Comparison of ENCODE assay signal across 25 cellular contexts in genomic region chr1:38778521-38778920, GRCh38.
"Had no signal": no experiment of that assay in that cellular context is flagged by ENCODE, and none has a peak within 500 bp of the region (broad histone marks: within the 10 kb centered on the region; RNA-seq: fewer than 3 reads in every experiment).

No MANE protein-coding gene starts in this region.

- ATAC-seq: effector memory CD8-positive, alpha-beta T cell; esophagus mucosa; gastrocnemius medialis; heart right ventricle; left cardiac atrium; left lung; left ventricle myocardium superior; lower lobe of right lung; mucosa of descending colon had no signal

- H3K9me3 ChIP-seq: esophagus squamous epithelium, gastrocnemius medialis, heart right ventricle, left lung, lower lobe of right lung, mucosa of descending colon had no signal

- FAIRE-seq: endometrium, islet of Langerhans, keratinocyte had no signal

- H3K36me3 ChIP-seq: esophagus squamous epithelium, gastrocnemius medialis, heart right ventricle, left lung, lower lobe of right lung had no signal

- H3K4me1 ChIP-seq: gastrocnemius medialis, left lung, lower lobe of right lung had no signal

- DNase-seq: cortex of kidney; effector CD8-positive, alpha-beta T cell; effector memory CD8-positive, alpha-beta T cell; endodermal cell; erythroblast; esophagus squamous epithelium; foreskin fibroblast; foreskin melanocyte; gastrocnemius medialis; glutamatergic neuron; head of caudate nucleus; heart right ventricle; hippocampal formation; left cardiac atrium; left lung; left ventricle myocardium superior; lower lobe of right lung; mesenchymal stem cell; mucosa of descending colon; naive B cell had no signal

- H3K27ac ChIP-seq: epithelial cell of prostate, esophagus squamous epithelium, gastrocnemius medialis, heart right ventricle, left lung, lower lobe of right lung had no signal

- H3K4me3 ChIP-seq: esophagus squamous epithelium, gastrocnemius medialis, heart right ventricle, left lung, lower lobe of right lung, mucosa of descending colon had no signal
